ENCODE assay signal across 8 cellular contexts in the genomic region with DNA sequence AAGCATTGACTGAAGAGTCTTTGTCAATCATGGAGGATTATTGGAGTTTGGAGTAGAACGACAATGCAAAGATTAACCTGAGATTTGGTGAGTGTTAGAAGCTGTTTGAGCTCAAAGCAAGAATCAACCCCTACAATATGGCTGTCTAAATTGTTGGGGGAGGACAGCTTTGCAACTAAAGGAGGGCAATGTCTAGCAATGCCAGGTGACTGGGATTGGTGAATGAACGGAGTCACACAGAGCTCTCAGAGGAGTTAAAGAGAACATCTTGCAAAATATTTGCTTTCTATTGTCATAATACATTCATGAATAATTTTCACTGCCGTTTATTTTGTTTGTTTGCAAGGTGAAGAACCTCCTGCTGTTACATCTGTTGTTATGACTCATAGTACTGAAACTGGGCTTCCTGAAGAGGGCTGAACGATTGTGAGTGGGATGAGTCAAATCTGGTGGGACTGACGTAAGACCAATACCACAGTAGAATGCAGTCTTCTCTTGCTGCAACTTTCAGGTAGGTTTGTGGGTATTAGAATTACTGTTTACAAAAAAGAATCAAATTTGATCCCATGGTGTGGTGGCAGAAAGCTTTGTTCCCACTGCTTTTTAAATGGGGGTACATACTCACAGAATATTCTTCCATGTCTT.
DNase-seq lines count a peak whose midpoint lies in the region; ATAC-seq and TF ChIP-seq lines count a peak whose summit lies in the region.

No MANE protein-coding gene starts in this region.

- peaks cover 50% of the 10 kb centered on the region for H3K4me1 Mint-ChIP-seq in neural progenitor cell

- H3K36me3 ChIP-seq in neural progenitor cell, result no peaks in the 10 kb centered on the region

- H3K4me3 Mint-ChIP-seq in neural progenitor cell, result no peak overlapping the region

- DNase-seq in AG08395 (ENCODE audit: low spot score) (peak; percentile 88), GM13977 (ENCODE audit: low spot score) (peak; percentile 58), NCI-H1417 treated with DMSO at 0.1 percent for 48 hours (lab: John Stamatoyannopoulos, UW) (peak; percentile 69), neural progenitor cell (ENCODE audit: low spot score) (peak; percentile 34), iPS-NIHi11 (ENCODE audit: low spot score) (no peak), CD1c-positive myeloid dendritic cell (ENCODE audit: extremely low spot score) (no peak)
- DNase-seq in activated naive CD4-positive, alpha-beta T cell treated with anti-CD3 and anti-CD28 coated beads, Interleukin-2, amount 50 U/mL, for 72 hours (ENCODE audit: low spot score in 2 of 2), result peak in 1 of 2 donors; percentile 13

- no peaks in the 10 kb centered on the region for H4K20me1 ChIP-seq in neural progenitor cell (ENCODE audit: low read depth)

- no peaks in the 10 kb centered on the region for H3K36me3 Mint-ChIP-seq in activated naive CD4-positive, alpha-beta T cell treated with anti-CD3 and anti-CD28 coated beads, Interleukin-2, amount 50 U/mL, for 72 hours
- H3K36me3 Mint-ChIP-seq in neural progenitor cell, result peaks cover 8% of the 10 kb centered on the region

- H2AFZ ChIP-seq in neural progenitor cell (replicated peaks), result no peak overlapping the region

- H3K27ac Mint-ChIP-seq in activated naive CD4-positive, alpha-beta T cell treated with anti-CD3 and anti-CD28 coated beads, Interleukin-2, amount 50 U/mL, for 72 hours, result no peak overlapping the region
- H3K27ac Mint-ChIP-seq in neural progenitor cell, result no peak overlapping the region

- H3K4me3 ChIP-seq in neural progenitor cell, result no peak overlapping the region

- no peaks in the 10 kb centered on the region for H3K27me3 ChIP-seq in neural progenitor cell

- no peaks in the 10 kb centered on the region for H3K27me3 Mint-ChIP-seq in neural progenitor cell (ENCODE audit: insufficient read depth, low read depth)

- peak overlapping the region; percentile 11 for H3K4me2 ChIP-seq in neural progenitor cell

- no peak overlapping the region for H3K27ac ChIP-seq in neural progenitor cell

- TF ChIP-seq CTCF in GM13977 (IDR thresholded peaks at IDR 0.05; ENCODE audit: extremely low read depth, insufficient read depth, missing control alignments) (no peak), neural progenitor cell (IDR thresholded peaks at IDR 0.05) (no peak)

- H3K4me1 ChIP-seq in neural progenitor cell, result peaks cover 54% of the 10 kb centered on the region

- H3K9me3 ChIP-seq in neural progenitor cell (ENCODE audit: low read depth), result no peaks in the 10 kb centered on the region

- no peaks in the 10 kb centered on the region for H3K9me3 Mint-ChIP-seq in activated naive CD4-positive, alpha-beta T cell treated with anti-CD3 and anti-CD28 coated beads, Interleukin-2, amount 50 U/mL, for 72 hours
- H3K9me3 Mint-ChIP-seq in neural progenitor cell, result no peaks in the 10 kb centered on the region

- H3K79me2 ChIP-seq in neural progenitor cell (ENCODE audit: low read depth), result no peaks in the 10 kb centered on the region

- peaks cover 16% of the 10 kb centered on the region for H3F3A ChIP-seq in neural progenitor cell (ENCODE audit: low read depth)

- H3K9ac ChIP-seq in neural progenitor cell, result no peak overlapping the region

- ATAC-seq in HG02642 (IDR thresholded peaks at IDR 0.05; ENCODE audit: poor library complexity, unreplicated experiment), result peak; percentile 93
- peak; percentile 75 to 98 for ATAC-seq in activated naive CD4-positive, alpha-beta T cell treated with anti-CD3 and anti-CD28 coated beads, Interleukin-2, amount 50 U/mL, for 72 hours

- in situ Hi-C loops in GM13977 (cut with MboI; ENCODE audit: low pct_unique_long_range_greater_than_20kb, low sequenced_read_pairs, unreplicated experiment), result no loop called here

Comparison
In these comparisons a context has a peak if more than half of its experiments do, and no peak if none do; other contexts are left out.
1. DNase-seq: peak in AG08395 (single experiment), GM13977 (single experiment), NCI-H1417 treated with DMSO at 0.1 percent for 48 hours (single experiment) and neural progenitor cell (single experiment); none in iPS-NIHi11 (single experiment) and CD1c-positive myeloid dendritic cell (single experiment).